In genomic region chr17:34997355-34997862, GRCh38 we compare ENCODE assay signal across 10 cellular contexts. TPM values are rescaled to one million over a fixed set of nuclear protein-coding genes. Genes with fewer than 3 reads are reported as not detected.
DNase-seq lines count a peak whose midpoint lies in the region; ATAC-seq and TF ChIP-seq lines count a peak whose summit lies in the region.
"Had no signal": no experiment of that assay in that cellular context is flagged by ENCODE, and none has a peak within 500 bp of the region (broad histone marks: within the 10 kb centered on the region; RNA-seq: fewer than 3 reads in every experiment).

No MANE protein-coding gene starts in this region.

- H3K4ac ChIP-seq in trophoblast cell (ENCODE audit: low read depth, low read length): no peak overlapping the region

- no peaks in the 10 kb centered on the region for H3K79me1 ChIP-seq in trophoblast cell (ENCODE audit: low read length)

- DNase-seq in DMS79 treated with DMSO at 0.1 percent for 48 hours (lab: John Stamatoyannopoulos, UW) (peak; percentile 96), amniotic stem cell (lab: John Stamatoyannopoulos, UW) (peak; percentile 36), cardiac muscle cell (ENCODE audit: low read depth in 1 of 2, low spot score in 1 of 2) (peak in 1 of 2 donors; percentile 93), psoas muscle (no peak), trophoblast cell (no peak), HK-2 (ENCODE audit: unreplicated experiment) (no peak), epidermal melanocyte (ENCODE audit: insufficient read length, low spot score) (no peak), endodermal cell (no peak)

- H3K27me3 ChIP-seq in cardiac muscle cell (no peaks in the 10 kb centered on the region), psoas muscle (ENCODE audit: insufficient read depth in 3 of 3, low read length in 2 of 3) (no peaks in the 10 kb centered on the region), trophoblast cell (ENCODE audit: insufficient read depth, low read length) (no peaks in the 10 kb centered on the region), endodermal cell (ENCODE audit: control insufficient read depth, insufficient read depth, low read length, poor library complexity, severe bottlenecking) (no peaks in the 10 kb centered on the region)

- no peak overlapping the region for H4K8ac ChIP-seq in trophoblast cell (ENCODE audit: low read depth, low read length)

- no peaks in the 10 kb centered on the region for H3K9me3 Mint-ChIP-seq in endodermal cell
- H3K9me3 Mint-ChIP-seq: naive thymus-derived CD8-positive, alpha-beta T cell had no signal

- no peak overlapping the region for H3K18ac ChIP-seq in trophoblast cell (ENCODE audit: low read length)

- intact Hi-C loops in psoas muscle (cut with DNase I): loop anchor here (5.0 kb wide), 2 partner anchors 95 to 120 kb away; partner anchors contain the start of gene RAD51D (in 1 of the 2)

- H3K27ac ChIP-seq in cardiac muscle cell (peak overlapping the region; percentile 22), psoas muscle (peak overlapping the region; percentile 32), trophoblast cell (ENCODE audit: low read depth, low read length) (no peak overlapping the region), endodermal cell (ENCODE audit: low read depth, low read length) (no peak overlapping the region)

- WGBS in psoas muscle, 3 donors: 32 to 40% (median 36%) methylated on average over 11 of the region's 11 CpGs
- no CpG with 5 or more reads among the region's 11 CpGs for WGBS in trophoblast cell (ENCODE audit: extremely low coverage, insufficient coverage, insufficient read length)
- WGBS in endodermal cell (ENCODE audit: insufficient coverage in 1 of 2, insufficient read length in 1 of 2), 2 experiments: 92 to 98% methylated on average over 9 to 11 of the region's 11 CpGs

- H3K23ac ChIP-seq in trophoblast cell (ENCODE audit: low read length): no peak overlapping the region

- H4K91ac ChIP-seq in trophoblast cell (ENCODE audit: low read depth, low read length): no peak overlapping the region

- no peak overlapping the region for H2AFZ ChIP-seq in trophoblast cell (ENCODE audit: insufficient read depth, low read length, poor library complexity)

- H2BK5ac ChIP-seq in trophoblast cell (ENCODE audit: low read depth, low read length, poor library complexity): no peak overlapping the region

- H3K36me3 Mint-ChIP-seq in endodermal cell (ENCODE audit: low read depth): peaks cover 90% of the 10 kb centered on the region

- no peak overlapping the region for H2BK120ac ChIP-seq in trophoblast cell (ENCODE audit: insufficient read depth, low read length, poor library complexity)

- H3K4me3 Mint-ChIP-seq in endodermal cell: no peak overlapping the region
- H3K4me3 Mint-ChIP-seq: activated CD8-positive, alpha-beta memory T cell treated with anti-CD3 and anti-CD28 coated beads, Interleukin-2, amount 10 ng/mL, durations not matched to agents 7 days and 5 days; naive thymus-derived CD8-positive, alpha-beta T cell had no signal

- no peaks in the 10 kb centered on the region for H3K9me3 ChIP-seq in cardiac muscle cell (ENCODE audit: low read depth)
- no peaks in the 10 kb centered on the region for H3K9me3 ChIP-seq in psoas muscle
- no peaks in the 10 kb centered on the region for H3K9me3 ChIP-seq in trophoblast cell (ENCODE audit: insufficient read depth, low read depth, low read length)
- H3K9me3 ChIP-seq in endodermal cell (ENCODE audit: control insufficient read depth, low read length): no peaks in the 10 kb centered on the region

- no peaks in the 10 kb centered on the region for H3K4me1 Mint-ChIP-seq in endodermal cell

- peaks cover 71% of the 10 kb centered on the region for H3K36me3 ChIP-seq in cardiac muscle cell
- peaks cover 18 to 99% of the 10 kb centered on the region in 2 donors for H3K36me3 ChIP-seq in psoas muscle (ENCODE audit: insufficient read depth in 1 of 2, low read depth in 1 of 2)
- peaks cover 49 to 83% of the 10 kb centered on the region in 2 experiments for H3K36me3 ChIP-seq in trophoblast cell (ENCODE audit: control insufficient read depth in 1 of 2, insufficient read depth in 2 of 2, low read length in 2 of 2)
- H3K36me3 ChIP-seq in endodermal cell (ENCODE audit: control insufficient read depth, insufficient read depth, low read length): peaks cover 97% of the 10 kb centered on the region

- H3K14ac ChIP-seq in trophoblast cell (ENCODE audit: low read length): no peak overlapping the region

- H3K4me1 ChIP-seq in cardiac muscle cell (ENCODE audit: low read depth) (no peaks in the 10 kb centered on the region), psoas muscle (peaks cover 5% of the 10 kb centered on the region), trophoblast cell (ENCODE audit: control insufficient read depth in 1 of 2, insufficient read depth in 2 of 2, low read length in 2 of 2) (peaks cover 0 to 3% of the 10 kb centered on the region in 2 experiments), endodermal cell (ENCODE audit: control insufficient read depth, insufficient read depth, low read length) (no peaks in the 10 kb centered on the region)

- H2AK5ac ChIP-seq in trophoblast cell (ENCODE audit: low read length): no peak overlapping the region

- no peaks in the 10 kb centered on the region for H3K27me3 Mint-ChIP-seq in endodermal cell (ENCODE audit: insufficient read depth)
- H3K27me3 Mint-ChIP-seq: activated CD8-positive, alpha-beta memory T cell treated with anti-CD3 and anti-CD28 coated beads, Interleukin-2, amount 10 ng/mL, durations not matched to agents 7 days and 5 days; naive thymus-derived CD8-positive, alpha-beta T cell had no signal

- no peak overlapping the region for H3K4me2 ChIP-seq in trophoblast cell (ENCODE audit: low read length)

- ATAC-seq in psoas muscle: peak in 3 of 4 donors; percentile 3 to 20 (median 18)

- H3K27ac Mint-ChIP-seq in endodermal cell: no peak overlapping the region

- H3K4me3 ChIP-seq in cardiac muscle cell (no peak overlapping the region), psoas muscle (no peak overlapping the region), trophoblast cell (ENCODE audit: low read depth, low read length) (no peak overlapping the region), endodermal cell (ENCODE audit: low read length) (no peak overlapping the region)

- no peak for TF ChIP-seq CTCF in cardiac muscle cell (IDR thresholded peaks at IDR 0.05; ENCODE audit: low read depth, low read length)
- no peak for TF ChIP-seq CTCF in psoas muscle (IDR thresholded peaks at IDR 0.05)
- no peak for TF ChIP-seq CTCF in endodermal cell (conservative IDR thresholded peaks at IDR 0.05)

- H2BK12ac ChIP-seq in trophoblast cell (ENCODE audit: low read length): no peak overlapping the region

- H3K79me2 ChIP-seq in trophoblast cell (ENCODE audit: control insufficient read depth, insufficient read depth, low read length, poor library complexity): no peaks in the 10 kb centered on the region

- H3K9ac ChIP-seq in trophoblast cell (ENCODE audit: low read length) (no peak overlapping the region), endodermal cell (ENCODE audit: extremely low read depth, low read length, poor library complexity, severe bottlenecking) (no peak overlapping the region)

- H4K12ac ChIP-seq in trophoblast cell (ENCODE audit: low read depth, low read length): no peak overlapping the region

RNA-seq across cellular contexts. Expression of gene LIG3, which starts 17.1 kb away (rescaled TPM):
- total RNA-seq in cardiac muscle cell (48.9 and 85.5 TPM in 2 replicates), psoas muscle (10 to 100 TPM; 23.5 to 28.2 (median 26.2) TPM), endodermal cell (100 to 1,000 TPM; 110 to 130 TPM)
- polyA plus RNA-seq in cardiac muscle cell (27.9 and 37.7 TPM in 2 replicates), psoas muscle (10 to 100 TPM; 11.5 to 17.6 (median 12.2) TPM)
- 23.2 and 25.5 TPM in 2 replicates for polyA plus RNA-seq in trophoblast cell (2013)
- 73.1 TPM for polyA plus RNA-seq in endodermal cell (2013, experiment 1 of 2)
- 55.9 TPM for polyA plus RNA-seq in endodermal cell (2013, experiment 2 of 2)

RNA-seq across cellular contexts. Expression of gene ZNF830, which starts 36.1 kb away (rescaled TPM):
- total RNA-seq in cardiac muscle cell (11.5 and 19.0 TPM in 2 replicates), psoas muscle (10 to 100 TPM in 2 of 4 donors, 1 to 10 TPM in 2; 7.0 to 12.6 (median 10.6) TPM), endodermal cell (10 to 100 TPM; 18.5 to 23.3 TPM)
- polyA plus RNA-seq in cardiac muscle cell (20.4 and 20.9 TPM in 2 replicates), psoas muscle (10 to 100 TPM in 1 of 3 donors, 1 to 10 TPM in 2; 7.2 to 13.6 (median 9.6) TPM)
- polyA plus RNA-seq in trophoblast cell (2013): 6.9 and 7.4 TPM in 2 replicates
- 12.4 TPM for polyA plus RNA-seq in endodermal cell (2013, experiment 1 of 2)
- 8.3 TPM for polyA plus RNA-seq in endodermal cell (2013, experiment 2 of 2)

RNA-seq across cellular contexts. Expression of gene CCT6B, which starts 36.1 kb away (rescaled TPM):
- total RNA-seq in cardiac muscle cell (4.8 and 5.6 TPM in 2 replicates), psoas muscle (1 to 10 TPM; 2.4 to 5.2 (median 3.3) TPM), endodermal cell (1 to 10 TPM in 1 of 2 donors, under 1 TPM in 1; 0.88 to 2.8 TPM)
- polyA plus RNA-seq in cardiac muscle cell (4.7 and 5.6 TPM in 2 replicates), psoas muscle (1 to 10 TPM in 2 of 3 donors, under 1 TPM in 1; 0.74 to 1.7 (median 1.2) TPM)
- 0.81 and 0.96 TPM in 2 replicates for polyA plus RNA-seq in trophoblast cell (2013)
- polyA plus RNA-seq in endodermal cell (2013, experiment 1 of 2): 2.4 TPM
- polyA plus RNA-seq in endodermal cell (2013, experiment 2 of 2): 1.9 TPM

Comparison
In these comparisons a context has a peak if more than half of its experiments do, and no peak if none do; other contexts are left out.
1. DNase-seq: peak in DMS79 treated with DMSO at 0.1 percent for 48 hours (single experiment) and amniotic stem cell (single experiment); none in psoas muscle (0 of 2), trophoblast cell (0 of 2), HK-2 (single experiment), epidermal melanocyte (single experiment) and endodermal cell (single experiment).
2. H3K27ac ChIP-seq: peak in cardiac muscle cell (single experiment) and psoas muscle (single experiment); none in trophoblast cell (single experiment) and endodermal cell (single experiment).